Comparison of ENCODE assay signal across 8 cellular contexts in genomic region chr2:119366649-119367471, GRCh38. TPM values are rescaled to one million over a fixed set of nuclear protein-coding genes. Genes with fewer than 3 reads are reported as not detected.
A peak's percentile ranks its signal among the peaks of the same experiment; 100 is the strongest.
DNase-seq lines count a peak whose midpoint lies in the region; ATAC-seq and TF ChIP-seq lines count a peak whose summit lies in the region.

Gene C2orf76 (minus strand): TSS chr2:119366834. CDS start chr2:119339959, 26,875 bp downstream.
Gene DBI (plus strand): TSS chr2:119366977. CDS start chr2:119367052, 75 bp downstream.

- no peaks in the 10 kb centered on the region for H3K9me3 Mint-ChIP-seq in chondrocyte (ENCODE audit: low read depth)

- H3K4me1 Mint-ChIP-seq in chondrocyte (ENCODE audit: low read depth), result peaks cover 27% of the 10 kb centered on the region

- H3K36me3 Mint-ChIP-seq in chondrocyte (ENCODE audit: low read depth), result peaks cover 19% of the 10 kb centered on the region

- TF ChIP-seq CTCF in AG10803 (conservative IDR thresholded peaks at IDR 0.05; ENCODE audit: low read length), result no peak
- no peak for TF ChIP-seq CTCF in chondrocyte (IDR thresholded peaks at IDR 0.05)
- no peak for TF ChIP-seq CTCF in kidney epithelial cell (IDR thresholded peaks at IDR 0.05; ENCODE audit: insufficient read depth, low read length, poor library complexity, severe bottlenecking)

- H3K27me3 Mint-ChIP-seq in chondrocyte (ENCODE audit: low read depth), result no peaks in the 10 kb centered on the region

- H3K4me3 Mint-ChIP-seq in chondrocyte (ENCODE audit: unreplicated experiment), result peak within 1 kb of the TSS; percentile 100

- peak; percentile 94 for ATAC-seq in GM19043 (IDR thresholded peaks at IDR 0.05; ENCODE audit: low read depth, unreplicated experiment)
- ATAC-seq in HG03378 (IDR thresholded peaks at IDR 0.05; ENCODE audit: unreplicated experiment), result peak; percentile 95

- no peaks in the 10 kb centered on the region for H3K27me3 ChIP-seq in kidney epithelial cell (ENCODE audit: control insufficient read depth, insufficient read depth, low read length)

- peak within 1 kb of the TSS; percentile 95 for H3K27ac Mint-ChIP-seq in chondrocyte (ENCODE audit: unreplicated experiment)

- DNase-seq in AG10803 (ENCODE audit: low read depth) (peak; percentile 92), NCI-H460 (ENCODE audit: extremely low read depth, low read depth) (peak; percentile 94), chondrocyte (ENCODE audit: low spot score) (peak; percentile 96), kidney epithelial cell (ENCODE audit: low read depth) (peak; percentile 82)
- DNase-seq in activated CD4-positive, alpha-beta T cell treated with anti-CD3 and anti-CD28 coated beads for 24 hours (ENCODE audit: low read depth in 2 of 2), result peak; percentile 83 to 84
- DNase-seq in stimulated activated CD4-positive, alpha-beta T cell treated with anti-CD3 and anti-CD28 coated beads, Interleukin-15, amount 100 ng/mL, for 48 hours (ENCODE audit: low read depth in 2 of 2), result peak; percentile 85 to 92

- peaks cover 12% of the 10 kb centered on the region for H3K36me3 ChIP-seq in kidney epithelial cell (ENCODE audit: control insufficient read depth, insufficient read depth, low read length)

- peak within 1 kb of the TSS; percentile 97 for H3K4me3 ChIP-seq in AG10803 (ENCODE audit: low read length)
- H3K4me3 ChIP-seq in kidney epithelial cell (ENCODE audit: low read depth, low read length), result peak within 1 kb of the TSS; percentile 87

RNA-seq across cellular contexts. Expression of gene C2orf76, which starts in this region (rescaled TPM):
- total RNA-seq in NCI-H460 (2014; rRNA removed; shearing (Covaris generic)), result 21.8 and 24.0 TPM in 2 replicates
- polyA plus RNA-seq in NCI-H460 (2014; cell fraction: nucleus; rRNA removed), result 3.1 and 12.1 TPM in 2 replicates
- 9.6 to 13.6 TPM (median 11.0 TPM) in 3 replicates for total RNA-seq in chondrocyte
- 6.4 and 9.6 TPM in 2 replicates for total RNA-seq in kidney epithelial cell

RNA-seq across cellular contexts. Expression of gene DBI, which starts in this region (rescaled TPM):
- total RNA-seq in NCI-H460 (2014; rRNA removed; shearing (Covaris generic)), result 83.3 and 86.6 TPM in 2 replicates
- polyA plus RNA-seq in NCI-H460 (2014; cell fraction: nucleus; rRNA removed), result 123 and 172 TPM in 2 replicates
- total RNA-seq in chondrocyte (72.9 to 73.8 TPM (median 73.8 TPM) in 3 replicates), kidney epithelial cell (82.3 and 98.0 TPM in 2 replicates)

Comparison
In these comparisons a context has a peak if more than half of its experiments do, and no peak if none do; other contexts are left out.
1. Peak in every context shown above with its lines: DNase-seq, ATAC-seq and H3K4me3 ChIP-seq.